In the genomic region with DNA sequence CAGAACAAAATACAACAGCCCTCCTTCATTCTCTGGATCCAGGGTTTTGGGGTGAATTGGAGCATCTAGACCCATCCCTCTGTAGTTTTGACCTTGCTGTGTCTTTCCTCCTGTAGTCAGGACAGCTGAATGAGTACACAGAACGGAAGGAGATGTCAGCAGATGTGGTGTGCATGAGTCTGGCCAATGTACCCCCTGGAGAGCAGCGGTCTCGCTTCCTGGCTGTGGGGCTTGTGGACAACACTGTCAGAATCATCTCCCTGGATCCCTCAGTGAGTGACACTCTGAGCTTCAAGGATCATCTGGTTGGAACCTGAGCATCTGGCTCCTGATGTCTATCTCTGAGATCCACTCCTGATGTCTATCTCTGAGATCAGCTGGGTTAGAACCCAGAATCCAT, we compare ENCODE assay signal across 22 cellular contexts.
"Had no signal": no experiment of that assay in that cellular context is flagged by ENCODE, and none has a peak within 500 bp of the region (broad histone marks: within the 10 kb centered on the region; RNA-seq: fewer than 3 reads in every experiment).

No MANE protein-coding gene starts in this region.

- H3K4me3 Mint-ChIP-seq: activated B cell treated with CpG ODN at 0.5 μM for 24 hours; activated CD4-positive, alpha-beta memory T cell treated with anti-CD3 and anti-CD28 coated beads, Interleukin-2, amount 10 ng/mL, durations not matched to agents 7 days and 5 days; activated naive CD4-positive, alpha-beta T cell treated with anti-CD3 and anti-CD28 coated beads, Interleukin-2, amount 50 U/mL, for 24 hours; central memory CD8-positive, alpha-beta T cell; memory B cell; naive B cell; T-cell had no signal

- H3K27me3 Mint-ChIP-seq: activated B cell treated with CpG ODN at 0.5 μM for 24 hours; activated CD4-positive, alpha-beta memory T cell treated with anti-CD3 and anti-CD28 coated beads, Interleukin-2, amount 10 ng/mL, durations not matched to agents 7 days and 5 days; activated naive CD4-positive, alpha-beta T cell treated with anti-CD3 and anti-CD28 coated beads, Interleukin-2, amount 50 U/mL, for 24 hours; central memory CD8-positive, alpha-beta T cell; memory B cell; naive B cell; T-cell had no signal

- H3K27me3 ChIP-seq: esophagus muscularis mucosa, gastroesophageal sphincter, heart left ventricle, left lung, neutrophil, spleen, thyroid gland had no signal

- DNase-seq: activated B cell treated with CpG ODN at 0.5 μM for 24 hours; activated CD4-positive, alpha-beta memory T cell treated with anti-CD3 and anti-CD28 coated beads, Interleukin-2, amount 10 ng/mL, durations not matched to agents 7 days and 5 days; activated CD4-positive, alpha-beta T cell treated with anti-CD3 and anti-CD28 coated beads for 48 hours; activated gamma-delta T cell; amygdala; effector CD4-positive, alpha-beta T cell; left lung; mucosa of descending colon; naive B cell; spleen; stimulated activated naive CD4-positive, alpha-beta T cell; T-cell; T-helper 9 cell; thyroid gland had no signal

- H3K4me3 ChIP-seq: esophagus muscularis mucosa, gastroesophageal sphincter, heart left ventricle, left lung, mucosa of descending colon, spleen, thyroid gland had no signal

- H3K4me1 ChIP-seq: thyroid gland had no signal

- H3K27ac Mint-ChIP-seq: activated B cell treated with CpG ODN at 0.5 μM for 24 hours; activated CD4-positive, alpha-beta memory T cell treated with anti-CD3 and anti-CD28 coated beads, Interleukin-2, amount 10 ng/mL, durations not matched to agents 7 days and 5 days had no signal

- H3K27ac ChIP-seq: esophagus muscularis mucosa, gastroesophageal sphincter, left lung, neutrophil, thyroid gland had no signal

- H3K9me3 Mint-ChIP-seq: activated B cell treated with CpG ODN at 0.5 μM for 24 hours; activated CD4-positive, alpha-beta memory T cell treated with anti-CD3 and anti-CD28 coated beads, Interleukin-2, amount 10 ng/mL, durations not matched to agents 7 days and 5 days; activated naive CD4-positive, alpha-beta T cell treated with anti-CD3 and anti-CD28 coated beads, Interleukin-2, amount 50 U/mL, for 24 hours; central memory CD8-positive, alpha-beta T cell; memory B cell; naive B cell; T-cell had no signal

- H3K9me3 ChIP-seq: esophagus muscularis mucosa, gastroesophageal sphincter, heart left ventricle, left lung, mucosa of descending colon, neutrophil, spleen, thyroid gland had no signal

- H3K4me1 Mint-ChIP-seq: activated B cell treated with CpG ODN at 0.5 μM for 24 hours; central memory CD8-positive, alpha-beta T cell; naive B cell had no signal

- ATAC-seq: gastroesophageal sphincter, left lung, mucosa of descending colon, SK-N-SH treated with all-trans-retinoic acid at 6 μM for 48 hours, T-cell had no signal
